Comparison of ENCODE assay signal across 8 cellular contexts in genomic region chr3:136860541-136860940, GRCh38. TPM values are rescaled to one million over a fixed set of nuclear protein-coding genes. Genes with fewer than 3 reads are reported as not detected.
DNase-seq lines count a peak whose midpoint lies in the region; ATAC-seq and TF ChIP-seq lines count a peak whose summit lies in the region.

No MANE protein-coding gene starts in this region.

- H3K79me2 ChIP-seq in PC-9 (ENCODE audit: low read depth) = peaks cover 62% of the 10 kb centered on the region
- H3K79me2 ChIP-seq in fibroblast of lung (ENCODE audit: control insufficient read depth, insufficient read depth, low read length) = peaks cover 26% of the 10 kb centered on the region
- peaks cover 51% of the 10 kb centered on the region for H3K79me2 ChIP-seq in smooth muscle cell (ENCODE audit: low read depth)

- H3K27me3 ChIP-seq in PC-9 (ENCODE audit: insufficient read depth, low read depth) (no peaks in the 10 kb centered on the region), fibroblast of lung (ENCODE audit: control insufficient read depth, insufficient read depth, low read length) (no peaks in the 10 kb centered on the region), smooth muscle cell (ENCODE audit: low read depth) (no peaks in the 10 kb centered on the region)

- intact Hi-C loops in PC-9 (cut with micrococcal nuclease; ENCODE audit: unreplicated experiment) = loop anchor here (5.0 kb wide), 2 partner anchors 83 to 97 kb away; partner anchors contain the start of gene IL20RB

- H3K4me1 ChIP-seq in PC-9 (replicated peaks; ENCODE audit: insufficient read depth) (peaks cover 20% of the 10 kb centered on the region), fibroblast of lung (ENCODE audit: control insufficient read depth, extremely low read depth, insufficient read depth, low read length) (no peaks in the 10 kb centered on the region), smooth muscle cell (ENCODE audit: low read depth) (peaks cover 27% of the 10 kb centered on the region)

- TF ChIP-seq CTCF in PC-9 (conservative IDR thresholded peaks at IDR 0.05) (no peak), fibroblast of lung (conservative IDR thresholded peaks at IDR 0.05 in 1 of 2, IDR thresholded peaks at IDR 0.05 in 1 of 2; ENCODE audit: low read depth in 1 of 2, low read length in 2 of 2) (no peak), smooth muscle cell (IDR thresholded peaks at IDR 0.05; ENCODE audit: borderline replicate concordance, insufficient read depth, poor library complexity, severe bottlenecking) (no peak)

- H3F3A ChIP-seq in PC-9 (ENCODE audit: insufficient read depth, low read depth) (peaks cover 15% of the 10 kb centered on the region), smooth muscle cell (ENCODE audit: low read depth) (peaks cover 3% of the 10 kb centered on the region)

- H3K4me2 ChIP-seq in PC-9 (peak overlapping the region; percentile 88), fibroblast of lung (ENCODE audit: extremely low read depth, insufficient read depth, low read length) (peak overlapping the region; percentile 49), smooth muscle cell (peak overlapping the region; percentile 88)

- POLR2A ChIA-PET in PC-9 (lab: Charles Lee; ENCODE audit: unreplicated experiment) = interaction anchor here (0.5 to 0.7 kb wide), 4 partner anchors 94 to 665 kb away, joined by 3 to 34 read pairs (median 4); no protein-coding TSS in a partner anchor

- H3K36me3 ChIP-seq in PC-9 (ENCODE audit: low read depth) = no peaks in the 10 kb centered on the region; the same call in 1 of the 2 replicates
- no peaks in the 10 kb centered on the region for H3K36me3 ChIP-seq in fibroblast of lung (ENCODE audit: control insufficient read depth, insufficient read depth, low read length)
- H3K36me3 ChIP-seq in smooth muscle cell (ENCODE audit: low read depth) = no peaks in the 10 kb centered on the region

- no peak overlapping the region for H3K9ac ChIP-seq in fibroblast of lung (ENCODE audit: insufficient read depth, low read length)
- H3K9ac ChIP-seq in smooth muscle cell (ENCODE audit: low read depth) = no peak overlapping the region

- H3K9me2 ChIP-seq in PC-9 (ENCODE audit: insufficient read depth) = no peaks in the 10 kb centered on the region

- H4K20me1 ChIP-seq in PC-9 (ENCODE audit: insufficient read depth) (peaks cover 3% of the 10 kb centered on the region; the same call in 1 of the 2 replicates), fibroblast of lung (ENCODE audit: control insufficient read depth, extremely low read depth, insufficient read depth, low read length) (no peaks in the 10 kb centered on the region), smooth muscle cell (ENCODE audit: low read depth) (peaks cover 6% of the 10 kb centered on the region)

- H3K4me3 ChIP-seq in PC-9 (peak overlapping the region; percentile 86; the same call in 1 of the 2 replicates), fibroblast of lung (replicated peaks in 1 of 4; ENCODE audit: control extremely low read depth in 1 of 4, insufficient read depth in 1 of 4, low read depth in 3 of 4, low read length in 4 of 4) (peak overlapping the region in 3 of 4 experiments; percentile 89 to 97 (median 97)), smooth muscle cell (peak overlapping the region; percentile 90)

- H3K27ac ChIP-seq in PC-9 = peak overlapping the region; percentile 59; the same call in 1 of the 2 replicates
- no peak overlapping the region for H3K27ac ChIP-seq in fibroblast of lung (ENCODE audit: insufficient read depth, low read length)
- no peak overlapping the region for H3K27ac ChIP-seq in smooth muscle cell (ENCODE audit: low read depth)

- DNase-seq in NCI-H2227 (lab: John Stamatoyannopoulos, UW; ENCODE audit: unreplicated experiment) (peak; percentile 5), NCI-H2227 treated with DMSO at 0.1 percent for 48 hours (lab: John Stamatoyannopoulos, UW) (no peak), PC-9 (peak; percentile 11 to 40), fibroblast of lung (ENCODE audit: low read depth in 2 of 2) (peak; percentile 29 to 36), smooth muscle cell (lab: John Stamatoyannopoulos, UW; ENCODE audit: unreplicated experiment) (no peak)

- ATAC-seq in HG02981 (IDR thresholded peaks at IDR 0.05; ENCODE audit: unreplicated experiment) (no peak), GM21825 (IDR thresholded peaks at IDR 0.05; ENCODE audit: unreplicated experiment) (no peak), GM21381 (IDR thresholded peaks at IDR 0.05; ENCODE audit: unreplicated experiment) (no peak)

- CTCF ChIA-PET in PC-9 (lab: Charles Lee) = interaction anchor here (0.9 to 3.1 kb wide), 2 partner anchors 108 to 153 kb away, joined by 3 to 23 read pairs; partner anchors contain the start of gene STAG1

- H2AFZ ChIP-seq in PC-9 (no peak overlapping the region), fibroblast of lung (ENCODE audit: low read length) (no peak overlapping the region), smooth muscle cell (ENCODE audit: low read depth) (no peak overlapping the region)

- WGBS in smooth muscle cell (ENCODE audit: low lambda C conversion rate) = 19% methylated on average over 4 of the region's 4 CpGs

- BruUV-seq in PC-9 (replicated peaks; lab: Mats Ljungman, UMichigan) = no TSS peak

- H3K9me3 ChIP-seq in PC-9 (ENCODE audit: insufficient read depth, low read depth) = no peaks in the 10 kb centered on the region
- H3K9me3 ChIP-seq in fibroblast of lung (ENCODE audit: control insufficient read depth, insufficient read depth, low read depth, low read length) = no peaks in the 10 kb centered on the region
- no peaks in the 10 kb centered on the region for H3K9me3 ChIP-seq in smooth muscle cell (replicated peaks; ENCODE audit: low read depth)

RNA-seq across cellular contexts. Expression of gene NCK1, which starts 1.5 kb away (rescaled TPM):
- 42.7 and 71.4 TPM in 2 replicates for total RNA-seq in PC-9 (2021)
- 53.2 and 59.5 TPM in 2 replicates for total RNA-seq in fibroblast of lung
- polyA plus RNA-seq in fibroblast of lung = 56.2 and 62.7 TPM in 2 replicates
- polyA plus RNA-seq in fibroblast of lung (2012) = 29.9 and 31.7 TPM in 2 replicates
- polyA minus RNA-seq in fibroblast of lung (ENCODE audit: low replicate concordance) = 1.2 and 7.3 TPM in 2 replicates
- 41.8 and 59.2 TPM in 2 replicates for total RNA-seq in smooth muscle cell
- 21.1 and 23.6 TPM in 2 replicates for polyA plus RNA-seq in smooth muscle cell

RNA-seq across cellular contexts. Expression of gene SLC35G2, which starts 41.6 kb away (rescaled TPM):
- 3.1 and 5.0 TPM in 2 replicates for total RNA-seq in PC-9 (2021)
- 8.5 and 15.4 TPM in 2 replicates for total RNA-seq in fibroblast of lung
- polyA plus RNA-seq in fibroblast of lung = 11.6 and 14.9 TPM in 2 replicates
- 6.9 and 7.0 TPM in 2 replicates for polyA plus RNA-seq in fibroblast of lung (2012)
- polyA minus RNA-seq in fibroblast of lung (ENCODE audit: low replicate concordance) = 0.37 and 3.2 TPM in 2 replicates
- 5.5 and 7.4 TPM in 2 replicates for total RNA-seq in smooth muscle cell
- polyA plus RNA-seq in smooth muscle cell = 5.1 and 5.9 TPM in 2 replicates

Comparison
In these comparisons a context has a peak if more than half of its experiments do, and no peak if none do; other contexts are left out.
1. DNase-seq: peak in NCI-H2227 (single experiment), PC-9 (2 of 2) and fibroblast of lung (2 of 2); none in NCI-H2227 treated with DMSO at 0.1 percent for 48 hours (single experiment) and smooth muscle cell (single experiment).
2. Peak in every context shown above with its lines, with median percentiles within 50 percentile points of each other: H3K4me2 ChIP-seq and H3K4me3 ChIP-seq.